Comparison of ENCODE assay signal across 8 cellular contexts in the genomic region with DNA sequence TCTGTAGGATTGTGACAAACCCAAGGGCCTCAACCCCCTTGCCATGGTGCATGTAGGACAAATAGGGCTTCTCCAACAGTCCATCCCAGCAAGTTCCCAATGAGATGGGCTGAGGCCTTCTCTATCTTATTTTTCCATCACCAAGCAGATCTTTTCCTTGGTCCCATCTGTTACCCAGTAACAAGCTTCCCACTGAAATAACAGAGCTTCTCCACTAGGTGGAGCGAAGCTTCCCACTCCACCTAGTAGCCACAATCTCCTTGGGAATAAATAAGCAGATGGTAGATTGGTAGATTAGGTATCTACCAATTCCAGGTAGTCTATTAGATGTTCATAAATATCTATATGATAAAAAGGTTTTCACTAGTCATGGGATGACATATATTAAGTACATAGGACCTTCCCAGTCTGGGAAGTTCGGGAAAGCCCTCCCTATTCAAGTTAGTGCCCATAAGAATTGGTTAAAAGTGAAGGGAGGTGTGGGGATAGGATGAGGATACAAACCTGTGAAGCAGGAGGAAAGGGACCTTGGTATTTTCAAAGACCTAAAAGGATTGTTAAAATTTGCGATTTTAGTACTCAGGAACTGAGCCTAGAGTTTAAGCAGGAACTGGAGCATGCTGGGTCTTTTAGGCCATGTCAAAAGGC.
DNase-seq lines count a peak whose midpoint lies in the region; ATAC-seq and TF ChIP-seq lines count a peak whose summit lies in the region.

No MANE protein-coding gene starts in this region.

- CTCF ChIA-PET in RWPE1 (lab: Yijun Ruan, JAX): interaction anchor here (0.6 to 1.3 kb wide), 3 partner anchors 20 to 370 kb away, joined by 3 to 4 read pairs (median 4); no protein-coding TSS in a partner anchor

- peak; percentile 45 for TF ChIP-seq CTCF in RWPE1 (conservative IDR thresholded peaks at IDR 0.05; ENCODE audit: low read depth)

- peak; percentile 56 for DNase-seq in COLO829 (ENCODE audit: low spot score)
- DNase-seq in RWPE1 (ENCODE audit: low spot score): peak; percentile 29
- DNase-seq in iPS-NIHi11 (ENCODE audit: low spot score): peak; percentile 64
- no peak for DNase-seq in stimulated activated CD4-positive, alpha-beta T cell treated with anti-CD3 and anti-CD28 coated beads, Interleukin-2, amount 100 ng/mL, for 48 hours
- no peak for DNase-seq in NCI-H1105 (lab: John Stamatoyannopoulos, UW)
- DNase-seq in stimulated activated CD4-positive, alpha-beta T cell treated with anti-CD3 and anti-CD28 coated beads, Interleukin-1b, Interleukin-23, amount 100 ng/mL, for 48 hours: no peak

- ATAC-seq in GM21619 (IDR thresholded peaks at IDR 0.05; ENCODE audit: unreplicated experiment) (peak; percentile 47), GM18502 (IDR thresholded peaks at IDR 0.05; ENCODE audit: poor library complexity, unreplicated experiment) (no peak)

- POLR2A ChIA-PET in RWPE1 (lab: Yijun Ruan, JAX; ENCODE audit: low non-redundant PET): no interaction called here

- no peak overlapping the region for H3K27ac ChIP-seq in RWPE1

Comparison
In these comparisons a context has a peak if more than half of its experiments do, and no peak if none do; other contexts are left out.
1. DNase-seq: peak in COLO829 (single experiment), RWPE1 (single experiment) and iPS-NIHi11 (single experiment); none in stimulated activated CD4-positive, alpha-beta T cell treated with anti-CD3 and anti-CD28 coated beads, Interleukin-2, amount 100 ng/mL, for 48 hours (0 of 2), NCI-H1105 (single experiment) and stimulated activated CD4-positive, alpha-beta T cell treated with anti-CD3 and anti-CD28 coated beads, Interleukin-1b, Interleukin-23, amount 100 ng/mL, for 48 hours (single experiment).